Comparison of ENCODE assay signal across 12 cellular contexts in genomic region chr10:62248465-62248864, GRCh38. TPM values are rescaled to one million over a fixed set of nuclear protein-coding genes. Genes with fewer than 3 reads are reported as not detected.
DNase-seq lines count a peak whose midpoint lies in the region; ATAC-seq and TF ChIP-seq lines count a peak whose summit lies in the region.
"Had no signal": no experiment of that assay in that cellular context is flagged by ENCODE, and none has a peak within 500 bp of the region (broad histone marks: within the 10 kb centered on the region; RNA-seq: fewer than 3 reads in every experiment).

No MANE protein-coding gene starts in this region.

- no peaks in the 10 kb centered on the region for H3K36me3 Mint-ChIP-seq in osteocyte (ENCODE audit: unreplicated experiment)
- H3K36me3 Mint-ChIP-seq in activated T-helper 2 cell treated with anti-CD3 and anti-CD28 coated beads, Interferon-gamma antibody, Interleukin-2, Interleukin-4, amounts not matched to agents 10 μg/mL and 5 μg/mL and 100 μg/mL, durations not matched to agents 14 hours and 24 hours and 36 hours (ENCODE audit: low read depth): peaks cover 2% of the 10 kb centered on the region

- TF ChIP-seq CTCF in dorsolateral prefrontal cortex (IDR thresholded peaks at IDR 0.05 in 54 of 56, conservative IDR thresholded peaks at IDR 0.05 in 2 of 56; ENCODE audit: low read depth in 1 of 56, partially characterized antibody in 56 of 56): peak in 50 of 56 donors; percentile 14 to 59 (median 40)
- peak; percentile 55 for TF ChIP-seq CTCF in osteocyte (IDR thresholded peaks at IDR 0.05)

- no peaks in the 10 kb centered on the region for H3K27me3 ChIP-seq in dorsolateral prefrontal cortex

- no peak overlapping the region for H3K27ac Mint-ChIP-seq in osteocyte (ENCODE audit: unreplicated experiment)
- no peak overlapping the region for H3K27ac Mint-ChIP-seq in activated T-helper 2 cell treated with anti-CD3 and anti-CD28 coated beads, Interferon-gamma antibody, Interleukin-2, Interleukin-4, amounts not matched to agents 10 μg/mL and 5 μg/mL and 100 μg/mL, durations not matched to agents 14 hours and 24 hours and 36 hours
- H3K27ac Mint-ChIP-seq: nephron progenitor cell had no signal

- no peak for ATAC-seq in GM19328 (IDR thresholded peaks at IDR 0.05; ENCODE audit: unreplicated experiment)

- no peaks in the 10 kb centered on the region for H3K27me3 Mint-ChIP-seq in osteocyte (ENCODE audit: unreplicated experiment)
- peaks cover 2% of the 10 kb centered on the region for H3K27me3 Mint-ChIP-seq in activated T-helper 2 cell treated with anti-CD3 and anti-CD28 coated beads, Interferon-gamma antibody, Interleukin-2, Interleukin-4, amounts not matched to agents 10 μg/mL and 5 μg/mL and 100 μg/mL, durations not matched to agents 14 hours and 24 hours and 36 hours (ENCODE audit: low read depth)

- no peak overlapping the region for H3K4me3 ChIP-seq in dorsolateral prefrontal cortex

- intact Hi-C loops in dorsolateral prefrontal cortex (cut with DNase I): loop anchor here (5.0 to 10.0 kb wide), 2 partner anchors 206 to 1434 kb away; no protein-coding TSS in a partner anchor
- intact Hi-C loops in posterior cingulate gyrus (cut with DNase I): no loop called here
- intact Hi-C loops in activated T-helper 2 cell treated with anti-CD3 and anti-CD28 coated beads, Interferon-gamma antibody, Interleukin-2, Interleukin-4, amounts not matched to agents 10 μg/mL and 5 μg/mL and 100 μg/mL, durations not matched to agents 14 hours and 24 hours and 36 hours (cut with micrococcal nuclease): loop anchor here (10.0 kb wide), 1 partner anchor 494 kb away; no protein-coding TSS in a partner anchor

- peak; percentile 1 for DNase-seq in NCI-H1694 (lab: John Stamatoyannopoulos, UW)
- no peak for DNase-seq in NCI-H1694 treated with DMSO at 0.1 percent for 48 hours (lab: John Stamatoyannopoulos, UW)
- peak; percentile 28 for DNase-seq in NCI-H69 (lab: John Stamatoyannopoulos, UW)
- no peak for DNase-seq in dorsolateral prefrontal cortex
- DNase-seq in osteocyte (ENCODE audit: extremely low spot score, unreplicated experiment): no peak
- no peak for DNase-seq in posterior cingulate gyrus
- DNase-seq in activated T-helper 2 cell treated with anti-CD3 and anti-CD28 coated beads, Interferon-gamma antibody, Interleukin-2, Interleukin-4, amounts not matched to agents 10 μg/mL and 5 μg/mL and 100 μg/mL, durations not matched to agents 14 hours and 24 hours and 36 hours (ENCODE audit: low spot score): no peak
- DNase-seq: caudate nucleus, NCI-H2029 treated with DMSO at 0.1 percent for 48 hours, nephron progenitor cell, T-helper 1 cell had no signal

- no peak overlapping the region for H3K27ac ChIP-seq in dorsolateral prefrontal cortex

- H3K4me3 Mint-ChIP-seq in osteocyte (ENCODE audit: unreplicated experiment): no peak overlapping the region
- H3K4me3 Mint-ChIP-seq in activated T-helper 2 cell treated with anti-CD3 and anti-CD28 coated beads, Interferon-gamma antibody, Interleukin-2, Interleukin-4, amounts not matched to agents 10 μg/mL and 5 μg/mL and 100 μg/mL, durations not matched to agents 14 hours and 24 hours and 36 hours (ENCODE audit: low read depth): no peak overlapping the region
- H3K4me3 Mint-ChIP-seq: nephron progenitor cell had no signal

- peaks cover 33% of the 10 kb centered on the region for H3K4me1 Mint-ChIP-seq in osteocyte (ENCODE audit: unreplicated experiment)
- H3K4me1 Mint-ChIP-seq in activated T-helper 2 cell treated with anti-CD3 and anti-CD28 coated beads, Interferon-gamma antibody, Interleukin-2, Interleukin-4, amounts not matched to agents 10 μg/mL and 5 μg/mL and 100 μg/mL, durations not matched to agents 14 hours and 24 hours and 36 hours (ENCODE audit: low read depth): peaks cover 27% of the 10 kb centered on the region

- no peaks in the 10 kb centered on the region for H3K9me3 Mint-ChIP-seq in osteocyte (ENCODE audit: unreplicated experiment)
- H3K9me3 Mint-ChIP-seq in activated T-helper 2 cell treated with anti-CD3 and anti-CD28 coated beads, Interferon-gamma antibody, Interleukin-2, Interleukin-4, amounts not matched to agents 10 μg/mL and 5 μg/mL and 100 μg/mL, durations not matched to agents 14 hours and 24 hours and 36 hours: peaks cover 2% of the 10 kb centered on the region

RNA-seq across cellular contexts. Expression of gene RTKN2, which starts 20.2 kb away (rescaled TPM):
- 1 to 10 TPM; 1.1 to 8.2 (median 3.5) TPM for total RNA-seq in dorsolateral prefrontal cortex
- total RNA-seq in osteocyte: 1.9 and 2.4 TPM in 2 replicates
- total RNA-seq in activated T-helper 2 cell treated with anti-CD3 and anti-CD28 coated beads, Interferon-gamma antibody, Interleukin-2, Interleukin-4, amounts not matched to agents 10 μg/mL and 5 μg/mL and 100 μg/mL, durations not matched to agents 14 hours and 24 hours and 36 hours: 2.8 and 2.9 TPM in 2 replicates

Comparison
In these comparisons a context has a peak if more than half of its experiments do, and no peak if none do; other contexts are left out.
1. DNase-seq: peak in NCI-H1694 (single experiment) and NCI-H69 (single experiment); none in NCI-H1694 treated with DMSO at 0.1 percent for 48 hours (single experiment), dorsolateral prefrontal cortex (0 of 10), osteocyte (single experiment), posterior cingulate gyrus (0 of 10) and activated T-helper 2 cell treated with anti-CD3 and anti-CD28 coated beads, Interferon-gamma antibody, Interleukin-2, Interleukin-4, amounts not matched to agents 10 μg/mL and 5 μg/mL and 100 μg/mL, durations not matched to agents 14 hours and 24 hours and 36 hours (single experiment).